In genomic region chr1:167878372-167879160, GRCh38 we compare ENCODE assay signal across 23 cellular contexts. TPM values are rescaled to one million over a fixed set of nuclear protein-coding genes. Genes with fewer than 3 reads are reported as not detected.
"Had no signal": no experiment of that assay in that cellular context is flagged by ENCODE, and none has a peak within 500 bp of the region (broad histone marks: within the 10 kb centered on the region; RNA-seq: fewer than 3 reads in every experiment).

No MANE protein-coding gene starts in this region.

- ATAC-seq: activated CD4-positive, alpha-beta T cell treated with anti-CD3 and anti-CD28 coated beads for 36 hours; activated naive CD4-positive, alpha-beta T cell treated with anti-CD3 and anti-CD28 coated beads, Interleukin-2, amount 50 U/mL, for 72 hours; stimulated activated naive B cell treated with anti-CD40 and anti-IgM and Interleukin-4, amounts not matched to agents 10 μg/mL and 1 μg/mL and 100 μg/mL, for 72 hours had no signal

- DNase-seq: activated CD4-positive, alpha-beta memory T cell treated with anti-CD3 and anti-CD28 coated beads for 36 hours; activated CD4-positive, alpha-beta T cell treated with anti-CD3 and anti-CD28 coated beads for 36 hours; activated gamma-delta T cell; activated T-cell treated with anti-CD3 and anti-CD28 coated beads, Interleukin-2, amount 50 U/mL, for 48 hours; caudate nucleus; colonic mucosa; esophagus squamous epithelium; hippocampal formation; nephron progenitor cell; stimulated activated CD4-positive, alpha-beta T cell treated with anti-CD3 and anti-CD28 coated beads, Interleukin-15, amount 100 ng/mL, for 24 hours; stimulated activated CD4-positive, alpha-beta T cell treated with anti-CD3 and anti-CD28 coated beads, Interleukin-4, amount 100 ng/mL, for 1 hour; stimulated activated naive B cell treated with anti-CD40 and anti-IgM and Interleukin-4, amounts not matched to agents 10 μg/mL and 1 μg/mL and 100 μg/mL, for 72 hours; substantia nigra; T-helper 1 cell; T1000; transverse colon had no signal

- H3K4me3 ChIP-seq: colonic mucosa, esophagus squamous epithelium, right atrium auricular region, skin epidermis, transverse colon had no signal

- H3K36me3 Mint-ChIP-seq: activated CD4-positive, alpha-beta memory T cell treated with anti-CD3 and anti-CD28 coated beads for 36 hours; activated naive CD4-positive, alpha-beta T cell treated with anti-CD3 and anti-CD28 coated beads, Interleukin-2, amount 50 U/mL, for 72 hours; mesothelial cell of epicardium; stimulated activated naive B cell treated with anti-CD40 and anti-IgM and Interleukin-4, amounts not matched to agents 10 μg/mL and 1 μg/mL and 100 μg/mL, for 72 hours had no signal

- H3K27ac ChIP-seq: colonic mucosa, esophagus squamous epithelium, right atrium auricular region, skin epidermis, transverse colon, VCaP had no signal

- H3K9me3 ChIP-seq: colonic mucosa, esophagus squamous epithelium, right atrium auricular region, transverse colon had no signal

- H3K27ac Mint-ChIP-seq: activated CD4-positive, alpha-beta memory T cell treated with anti-CD3 and anti-CD28 coated beads for 36 hours; activated CD4-positive, alpha-beta T cell treated with anti-CD3 and anti-CD28 coated beads for 36 hours; activated naive CD4-positive, alpha-beta T cell treated with anti-CD3 and anti-CD28 coated beads, Interleukin-2, amount 50 U/mL, for 72 hours; mesothelial cell of epicardium; nephron progenitor cell; progenitor cell of endocrine pancreas; stimulated activated naive B cell treated with anti-CD40 and anti-IgM and Interleukin-4, amounts not matched to agents 10 μg/mL and 1 μg/mL and 100 μg/mL, for 72 hours had no signal

- H3K9me3 Mint-ChIP-seq: activated CD4-positive, alpha-beta memory T cell treated with anti-CD3 and anti-CD28 coated beads for 36 hours; activated naive CD4-positive, alpha-beta T cell treated with anti-CD3 and anti-CD28 coated beads, Interleukin-2, amount 50 U/mL, for 72 hours; mesothelial cell of epicardium; nephron progenitor cell; stimulated activated naive B cell treated with anti-CD40 and anti-IgM and Interleukin-4, amounts not matched to agents 10 μg/mL and 1 μg/mL and 100 μg/mL, for 72 hours had no signal

- H3K4me3 Mint-ChIP-seq: activated CD4-positive, alpha-beta memory T cell treated with anti-CD3 and anti-CD28 coated beads for 36 hours; activated CD4-positive, alpha-beta T cell treated with anti-CD3 and anti-CD28 coated beads for 36 hours; mesothelial cell of epicardium; nephron progenitor cell; stimulated activated naive B cell treated with anti-CD40 and anti-IgM and Interleukin-4, amounts not matched to agents 10 μg/mL and 1 μg/mL and 100 μg/mL, for 72 hours had no signal

- H3K27me3 ChIP-seq: colonic mucosa, esophagus squamous epithelium, right atrium auricular region, transverse colon had no signal

- H3K36me3 ChIP-seq: colonic mucosa, esophagus squamous epithelium, right atrium auricular region, transverse colon had no signal

- H3K4me1 Mint-ChIP-seq: activated CD4-positive, alpha-beta T cell treated with anti-CD3 and anti-CD28 coated beads for 36 hours; nephron progenitor cell; stimulated activated naive B cell treated with anti-CD40 and anti-IgM and Interleukin-4, amounts not matched to agents 10 μg/mL and 1 μg/mL and 100 μg/mL, for 72 hours had no signal

- H3K27me3 Mint-ChIP-seq: activated CD4-positive, alpha-beta T cell treated with anti-CD3 and anti-CD28 coated beads for 36 hours; progenitor cell of endocrine pancreas; stimulated activated naive B cell treated with anti-CD40 and anti-IgM and Interleukin-4, amounts not matched to agents 10 μg/mL and 1 μg/mL and 100 μg/mL, for 72 hours had no signal

- H3K4me1 ChIP-seq: colonic mucosa, esophagus squamous epithelium, right atrium auricular region, transverse colon had no signal

RNA-seq across cellular contexts. Expression of gene ADCY10, which starts 35.4 kb away (rescaled TPM):
- total RNA-seq: esophagus squamous epithelium, kidney epithelial cell had no signal
